ENCODE assay signal across 8 cellular contexts in the genomic region with DNA sequence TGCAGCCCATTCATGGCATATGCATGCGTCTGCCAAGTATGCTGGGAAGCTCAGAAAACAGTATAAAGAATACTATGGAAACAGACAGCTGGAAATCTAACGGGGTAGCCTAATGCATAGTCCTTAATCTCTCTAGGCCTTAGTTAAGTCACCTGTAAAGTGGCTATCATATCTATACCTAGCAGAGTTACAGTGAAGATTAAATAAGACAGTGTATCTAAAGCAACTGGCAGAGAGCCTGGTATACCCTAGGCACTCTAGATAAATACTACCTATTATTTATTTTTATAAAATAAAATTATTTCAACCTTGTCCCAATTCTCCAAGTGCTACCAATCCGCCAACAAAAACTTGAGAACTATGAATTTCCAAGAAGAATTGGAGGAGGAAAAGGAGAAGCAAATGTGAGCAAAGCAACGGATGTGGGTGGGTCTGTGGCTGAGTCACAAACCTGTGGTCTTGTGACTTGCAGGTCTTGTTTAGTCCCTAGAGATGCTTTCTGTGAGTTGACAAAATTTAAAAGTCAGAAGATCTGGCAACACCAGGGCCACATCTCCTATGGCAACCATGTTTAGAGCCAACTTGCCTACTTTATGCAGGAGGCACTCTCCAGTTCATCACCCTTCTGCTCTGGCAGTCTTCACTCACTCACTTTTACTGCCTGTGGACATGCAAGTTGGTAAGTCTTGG.
A peak's percentile ranks its signal among the peaks of the same experiment; 100 is the strongest.
DNase-seq lines count a peak whose midpoint lies in the region; ATAC-seq and TF ChIP-seq lines count a peak whose summit lies in the region.

No MANE protein-coding gene starts in this region.

- WGBS in prostate gland = 73% methylated on average over 4 of the region's 4 CpGs

- no peaks in the 10 kb centered on the region for H3K9me3 Mint-ChIP-seq in T-cell

- H3K4me2 ChIP-seq in BLaER1 = peak overlapping the region; percentile 25

- CTCF ChIA-PET in T-cell (lab: Charles Lee) = no interaction called here

- no peaks in the 10 kb centered on the region for H3K36me3 Mint-ChIP-seq in T-cell

- H3K4me3 ChIP-seq in BLaER1 = no peak overlapping the region
- no peak overlapping the region for H3K4me3 ChIP-seq in prostate gland

- no peak overlapping the region for H3K27ac ChIP-seq in BLaER1
- H3K27ac ChIP-seq in prostate gland = no peak overlapping the region

- H3K27me3 ChIP-seq in BLaER1 (no peaks in the 10 kb centered on the region), prostate gland (replicated peaks; ENCODE audit: insufficient read depth) (no peaks in the 10 kb centered on the region)

- H3K36me3 ChIP-seq in BLaER1 (peaks cover 36% of the 10 kb centered on the region), prostate gland (no peaks in the 10 kb centered on the region)

- H3K4me3 Mint-ChIP-seq in T-cell = no peak overlapping the region

- POLR2A ChIA-PET in T-cell (lab: Charles Lee) = no interaction called here

- no peak overlapping the region for H3K9ac ChIP-seq in BLaER1

- no peaks in the 10 kb centered on the region for H4K20me1 ChIP-seq in BLaER1

- peak; percentile 97 for ATAC-seq in GM18868 (IDR thresholded peaks at IDR 0.05; ENCODE audit: unreplicated experiment)
- ATAC-seq in HG03045 (IDR thresholded peaks at IDR 0.05; ENCODE audit: unreplicated experiment) = peak; percentile 62
- peak; percentile 45 to 77 (median 56) for ATAC-seq in T-cell (replicated peaks in 1 of 4)
- no peak for ATAC-seq in Right ventricle myocardium inferior

- TF ChIP-seq POLR2A in prostate gland (IDR thresholded peaks at IDR 0.05) = no peak

- H3K27me3 Mint-ChIP-seq in T-cell = peaks cover 0 to 3% of the 10 kb centered on the region in 2 donors

- intact Hi-C loops in prostate gland (cut with DNase I) (no loop called here), Right ventricle myocardium inferior (cut with DNase I) (no loop called here)

- TF ChIP-seq CTCF in prostate gland (IDR thresholded peaks at IDR 0.05) = no peak

- no peak overlapping the region for H3K27ac Mint-ChIP-seq in T-cell

- H3K4me1 Mint-ChIP-seq in T-cell = peaks cover 0 to 8% (median 7%) of the 10 kb centered on the region in 3 donors

- H3K4me1 ChIP-seq in BLaER1 (peaks cover 17% of the 10 kb centered on the region), prostate gland (replicated peaks) (no peaks in the 10 kb centered on the region)

- DNase-seq in T-cell = peak in 13 of 34 experiments; percentile 1 to 24 (median 5)
- DNase-seq in stimulated activated CD8-positive, alpha-beta memory T cell treated with anti-CD3 and anti-CD28 coated beads, Interleukin-4, amount 100 ng/mL, for 24 hours (ENCODE audit: low read depth) = peak; percentile 7
- no peak for DNase-seq in prostate gland (ENCODE audit: low spot score)
- DNase-seq in DMS53 (lab: John Stamatoyannopoulos, UW) = no peak
- DNase-seq in Right ventricle myocardium inferior (ENCODE audit: missing footprints) = no peak

- peaks cover 25% of the 10 kb centered on the region for H3K9me3 ChIP-seq in BLaER1
- H3K9me3 ChIP-seq in prostate gland = no peaks in the 10 kb centered on the region
